In genomic region chr6:130394238-130394637, GRCh38 we compare ENCODE assay signal across 17 cellular contexts.
"Had no signal": no experiment of that assay in that cellular context is flagged by ENCODE, and none has a peak within 500 bp of the region (broad histone marks: within the 10 kb centered on the region; RNA-seq: fewer than 3 reads in every experiment).

No MANE protein-coding gene starts in this region.

- H3K4me2 ChIP-seq: hepatocyte had no signal

- DNase-seq: activated T-cell treated with anti-CD3 and anti-CD28 coated beads, Interleukin-2, amount 50 U/mL, for 1 hour; colonic mucosa; endodermal cell; small intestine; stimulated activated CD4-positive, alpha-beta T cell treated with anti-CD3 and anti-CD28 coated beads, Interleukin-15, amount 100 ng/mL, for 24 hours; stimulated activated naive B cell treated with anti-CD40 and anti-IgM and Interleukin-4, amounts not matched to agents 10 μg/mL and 1 μg/mL and 100 μg/mL, for 72 hours; T1000; testis; trophoblast cell had no signal

- H3K4me3 ChIP-seq: colonic mucosa, hepatocyte, testis, vagina had no signal

- H3K27me3 Mint-ChIP-seq: memory B cell; stimulated activated naive B cell treated with anti-CD40 and anti-IgM and Interleukin-4, amounts not matched to agents 10 μg/mL and 1 μg/mL and 100 μg/mL, for 72 hours had no signal

- H3K27ac Mint-ChIP-seq: activated naive CD4-positive, alpha-beta T cell treated with anti-CD3 and anti-CD28 coated beads, Interleukin-2, amount 50 U/mL, for 72 hours; endodermal cell; memory B cell; nephron; stimulated activated naive B cell treated with anti-CD40 and anti-IgM and Interleukin-4, amounts not matched to agents 10 μg/mL and 1 μg/mL and 100 μg/mL, for 72 hours; WTC11 had no signal

- H3K4me1 ChIP-seq: breast epithelium, colonic mucosa, testis, vagina had no signal

- H3K4me3 Mint-ChIP-seq: endodermal cell; memory B cell; nephron; stimulated activated naive B cell treated with anti-CD40 and anti-IgM and Interleukin-4, amounts not matched to agents 10 μg/mL and 1 μg/mL and 100 μg/mL, for 72 hours; WTC11 had no signal

- H3K9me3 Mint-ChIP-seq: activated naive CD4-positive, alpha-beta T cell treated with anti-CD3 and anti-CD28 coated beads, Interleukin-2, amount 50 U/mL, for 72 hours; endodermal cell; memory B cell; nephron had no signal

- H3K27ac ChIP-seq: colonic mucosa, hepatocyte, neutrophil, vagina had no signal

- H3K36me3 ChIP-seq: breast epithelium, colonic mucosa, neutrophil, vagina had no signal

- H3K4me1 Mint-ChIP-seq: endodermal cell, memory B cell, nephron had no signal

- H3K9me3 ChIP-seq: breast epithelium, colonic mucosa, neutrophil, testis, vagina had no signal

- H2AFZ ChIP-seq: hepatocyte had no signal

- H3K36me3 Mint-ChIP-seq: activated naive CD4-positive, alpha-beta T cell treated with anti-CD3 and anti-CD28 coated beads, Interleukin-2, amount 50 U/mL, for 72 hours; memory B cell; stimulated activated naive B cell treated with anti-CD40 and anti-IgM and Interleukin-4, amounts not matched to agents 10 μg/mL and 1 μg/mL and 100 μg/mL, for 72 hours; WTC11 had no signal

- H3K27me3 ChIP-seq: breast epithelium, colonic mucosa, hepatocyte, neutrophil, testis, vagina had no signal
